ENCODE assay signal across 16 cellular contexts in the genomic region with DNA sequence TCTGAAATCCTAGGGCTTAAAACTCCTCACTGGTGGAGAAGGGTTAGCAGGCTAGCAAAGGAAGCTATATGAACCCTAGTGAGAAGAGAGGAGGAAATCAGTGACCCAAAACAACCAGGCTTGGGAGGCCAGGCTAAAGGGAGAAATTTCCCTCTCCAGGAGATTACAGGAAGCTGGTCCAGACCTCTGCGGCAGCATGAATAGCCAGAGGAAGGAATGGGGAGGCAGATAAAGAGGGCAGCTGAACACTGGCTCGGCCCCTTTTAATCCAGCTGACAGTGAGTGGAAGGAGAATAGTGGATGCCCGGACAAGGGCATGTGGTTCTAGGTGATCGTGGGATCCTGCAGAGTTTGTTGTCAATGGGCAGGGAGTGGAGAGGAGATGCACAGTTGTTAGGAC.
DNase-seq lines count a peak whose midpoint lies in the region; ATAC-seq and TF ChIP-seq lines count a peak whose summit lies in the region.
"Had no signal": no experiment of that assay in that cellular context is flagged by ENCODE, and none has a peak within 500 bp of the region (broad histone marks: within the 10 kb centered on the region; RNA-seq: fewer than 3 reads in every experiment).

No MANE protein-coding gene starts in this region.

- H4K8ac ChIP-seq in H9 (replicated peaks; ENCODE audit: insufficient read length, low read depth, low read length) (no peak overlapping the region), neuronal stem cell (ENCODE audit: low read depth, low read length) (no peak overlapping the region)

- H3K36me3 Mint-ChIP-seq in H9 (ENCODE audit: insufficient read depth in 1 of 3, low read depth in 3 of 3) (peaks cover 9 to 15% (median 14%) of the 10 kb centered on the region in 3 experiments), WTC11 (peaks cover 25% of the 10 kb centered on the region), endothelial cell (ENCODE audit: low read depth, unreplicated experiment) (peaks cover 7% of the 10 kb centered on the region)

- H3K4me1 ChIP-seq in H9 (ENCODE audit: insufficient read depth, low read length) (peaks cover 9% of the 10 kb centered on the region; the same call in 1 of the 2 replicates), neuronal stem cell (ENCODE audit: control insufficient read depth in 2 of 2, insufficient read depth in 1 of 2, low read depth in 1 of 2, low read length in 2 of 2) (peaks cover 16 to 32% of the 10 kb centered on the region in 2 donors)

- H3K79me1 ChIP-seq in H9 (ENCODE audit: insufficient read depth, low read depth, low read length, poor library complexity, severe bottlenecking) (no peaks in the 10 kb centered on the region), neuronal stem cell (ENCODE audit: low read depth, low read length) (no peaks in the 10 kb centered on the region)

- DNase-seq in H9 (no peak), WTC11 (ENCODE audit: low spot score) (no peak), endothelial cell (ENCODE audit: low spot score) (peak; percentile 60), neuronal stem cell (ENCODE audit: low spot score) (peak; percentile 24), NCI-H2227 (lab: John Stamatoyannopoulos, UW; ENCODE audit: unreplicated experiment) (no peak), nucleus accumbens (lab: John Stamatoyannopoulos, UW) (no peak), caudate nucleus (lab: John Stamatoyannopoulos, UW) (no peak)
- DNase-seq: DND-41, GM23248, KBM-7, NCI-H1436, NCI-H2029, NCI-H2171 treated with DMSO at 0.1 percent for 48 hours, NCI-H510A had no signal

- H3K23ac ChIP-seq in H9 (ENCODE audit: insufficient read length, low read depth, low read length) (no peak overlapping the region), neuronal stem cell (ENCODE audit: low read depth, low read length, poor library complexity) (no peak overlapping the region)

- H3K4me3 ChIP-seq in neuronal stem cell (ENCODE audit: low read length in 2 of 2), result no peak overlapping the region
- H3K4me3 ChIP-seq: GM23248 had no signal

- H3K27ac Mint-ChIP-seq in H9 (peak overlapping the region in 1 of 3 experiments; percentile 6; a peak in 1 of 7 replicates), WTC11 (no peak overlapping the region), endothelial cell (ENCODE audit: unreplicated experiment) (peak overlapping the region; percentile 92)

- H3K4ac ChIP-seq in H9 (ENCODE audit: low read depth, low read length) (no peak overlapping the region), neuronal stem cell (ENCODE audit: low read length) (no peak overlapping the region)

- H2BK5ac ChIP-seq in H9 (ENCODE audit: insufficient read length, low read length), result no peak overlapping the region
- no peak overlapping the region for H2BK5ac ChIP-seq in neuronal stem cell (ENCODE audit: low read length)

- H3K9ac ChIP-seq in H9 (ENCODE audit: extremely low read depth, insufficient read length, low read length) (no peak overlapping the region), neuronal stem cell (ENCODE audit: low read depth, low read length, poor library complexity) (no peak overlapping the region)
- H3K9ac ChIP-seq: GM23248 had no signal

- H2AK5ac ChIP-seq in H9 (ENCODE audit: insufficient read length, low read length) (no peak overlapping the region), neuronal stem cell (ENCODE audit: low read depth, low read length) (no peak overlapping the region)

- H3K4me1 Mint-ChIP-seq in H9 (peaks cover 17% of the 10 kb centered on the region in 2 experiments), WTC11 (peaks cover 37% of the 10 kb centered on the region), endothelial cell (ENCODE audit: unreplicated experiment) (peaks cover 45% of the 10 kb centered on the region)

- H3K27ac ChIP-seq in H9 (ENCODE audit: insufficient read length, low read depth, low read length) (no peak overlapping the region), neuronal stem cell (replicated peaks; ENCODE audit: low read length) (peak overlapping the region; percentile 8), caudate nucleus (ENCODE audit: low read depth, low read length) (no peak overlapping the region)
- H3K27ac ChIP-seq: C4-2B, GM23248 had no signal

- H3K4me2 ChIP-seq in H9 (ENCODE audit: insufficient read depth, insufficient read length, low read length) (no peak overlapping the region), neuronal stem cell (ENCODE audit: insufficient read depth, low read length, poor library complexity, severe bottlenecking) (no peak overlapping the region)

- H3K27me3 ChIP-seq in H9 (ENCODE audit: insufficient read depth, low read length) (no peaks in the 10 kb centered on the region), neuronal stem cell (ENCODE audit: control insufficient read depth in 3 of 3, insufficient read depth in 3 of 3, low read depth in 1 of 3, low read length in 3 of 3) (no peaks in the 10 kb centered on the region)

- H2AFZ ChIP-seq in H9 (ENCODE audit: low read length) (peak overlapping the region; percentile 59), neuronal stem cell (ENCODE audit: low read length) (peak overlapping the region; percentile 68)
- H2AFZ ChIP-seq: GM23248 had no signal

- no CpG with 5 or more reads among the region's 4 CpGs for WGBS in H9 (ENCODE audit: extremely low coverage, insufficient read length, low lambda C conversion rate)
- no CpG with 5 or more reads among the region's 4 CpGs for WGBS in neuronal stem cell (ENCODE audit: extremely low coverage in 2 of 2, insufficient read length in 2 of 2, insufficient replicate concordance in 1 of 2), 2 donors

- no peak overlapping the region for H2BK20ac ChIP-seq in H9 (ENCODE audit: low read depth, low read length, poor library complexity, severe bottlenecking)

- no peaks in the 10 kb centered on the region for H3K23me2 ChIP-seq in H9 (ENCODE audit: insufficient read length, low read depth, low read length, poor library complexity, severe bottlenecking)

- peak; percentile 58 for ATAC-seq in WTC11
- ATAC-seq: Panc1 had no signal

- H4K20me1 ChIP-seq in H9 (ENCODE audit: control insufficient read depth, insufficient read depth, insufficient read length), result no peaks in the 10 kb centered on the region

- H2BK120ac ChIP-seq in H9 (ENCODE audit: low read depth, low read length, poor library complexity, severe bottlenecking) (no peak overlapping the region), neuronal stem cell (ENCODE audit: low read depth, low read length) (no peak overlapping the region)

- H2BK12ac ChIP-seq in H9 (ENCODE audit: insufficient read length, low read depth, low read length) (no peak overlapping the region), neuronal stem cell (ENCODE audit: low read length) (no peak overlapping the region)

- H3K36me3 ChIP-seq in neuronal stem cell (replicated peaks in 1 of 2; ENCODE audit: control insufficient read depth in 2 of 2, insufficient read depth in 2 of 2, low read length in 2 of 2), result no peaks in the 10 kb centered on the region

- H3T11ph ChIP-seq in H9 (ENCODE audit: low read length), result no peak overlapping the region

- H3K4me3 Mint-ChIP-seq in H9 (no peak overlapping the region), WTC11 (no peak overlapping the region), endothelial cell (ENCODE audit: unreplicated experiment) (peak overlapping the region; percentile 27)

- no peak overlapping the region for H3K56ac ChIP-seq in H9 (ENCODE audit: insufficient read length, low read depth, low read length)

- H3K14ac ChIP-seq in H9 (ENCODE audit: insufficient read depth, low read length), result no peak overlapping the region; the same call in 1 of the 2 replicates
- H3K14ac ChIP-seq in neuronal stem cell (ENCODE audit: low read length), result no peak overlapping the region

- no peak for TF ChIP-seq CTCF in H9 (conservative IDR thresholded peaks at IDR 0.05)
- TF ChIP-seq CTCF in WTC11 (IDR thresholded peaks at IDR 0.05), result no peak
- TF ChIP-seq CTCF in endothelial cell (IDR thresholded peaks at IDR 0.05; ENCODE audit: unreplicated experiment), result no peak

- no peak overlapping the region for H4K91ac ChIP-seq in H9 (ENCODE audit: insufficient read length, low read depth, low read length)
- H4K91ac ChIP-seq in neuronal stem cell (ENCODE audit: low read depth, low read length, poor library complexity), result no peak overlapping the region

- H3K9me3 ChIP-seq in H9 (ENCODE audit: control insufficient read depth, low read depth, low read length), result peaks cover 6% of the 10 kb centered on the region
- peaks cover 0 to 22% of the 10 kb centered on the region in 2 donors for H3K9me3 ChIP-seq in neuronal stem cell (replicated peaks in 1 of 2; ENCODE audit: control insufficient read depth in 2 of 2, insufficient read depth in 1 of 2, low read depth in 1 of 2, low read length in 2 of 2)

- no peaks in the 10 kb centered on the region for H3K79me2 ChIP-seq in H9 (ENCODE audit: insufficient read depth, low read length)

- H3K27me3 Mint-ChIP-seq in H9 (ENCODE audit: low read depth) (no peaks in the 10 kb centered on the region), WTC11 (ENCODE audit: low read depth) (peaks cover 2% of the 10 kb centered on the region; the same call in 1 of the 2 replicates), endothelial cell (ENCODE audit: unreplicated experiment) (no peaks in the 10 kb centered on the region)

- H3K18ac ChIP-seq in H9 (ENCODE audit: insufficient read length, low read depth, low read length) (no peak overlapping the region), neuronal stem cell (ENCODE audit: low read length) (no peak overlapping the region)

- POLR2A ChIA-PET in WTC11 (lab: Charles Lee), result no interaction called here

- no peak overlapping the region for H4K5ac ChIP-seq in H9 (ENCODE audit: insufficient read length, low read depth, low read length)

- CTCF ChIA-PET in WTC11 (lab: Charles Lee), result no interaction called here

- H3K9me3 Mint-ChIP-seq in H9 (peaks cover 14 to 20% of the 10 kb centered on the region in 2 experiments), WTC11 (peaks cover 28% of the 10 kb centered on the region), endothelial cell (ENCODE audit: unreplicated experiment) (peaks cover 4% of the 10 kb centered on the region)

- no peak overlapping the region for H2BK15ac ChIP-seq in H9 (ENCODE audit: low read depth, low read length)
- no peak overlapping the region for H2BK15ac ChIP-seq in neuronal stem cell (ENCODE audit: low read length)

TF ChIP-seq in WTC11, 78 proteins besides CTCF, POLR2A, EP300 and RAD21 (continues in another document):
- TF ChIP-seq ATF2 (CRISPR knock-in tag; IDR thresholded peaks at IDR 0.05; ENCODE audit: borderline replicate concordance, low read depth) (no peak), EMX1 (CRISPR knock-in tag; IDR thresholded peaks at IDR 0.05) (no peak)

Comparison
In these comparisons a context has a peak if more than half of its experiments do, and no peak if none do; other contexts are left out.
1. DNase-seq: peak in endothelial cell (single experiment) and neuronal stem cell (single experiment); none in H9 (single experiment), WTC11 (single experiment), NCI-H2227 (single experiment), nucleus accumbens (0 of 56) and caudate nucleus (0 of 61).